ENCODE assay signal across 21 cellular contexts in the genomic region with DNA sequence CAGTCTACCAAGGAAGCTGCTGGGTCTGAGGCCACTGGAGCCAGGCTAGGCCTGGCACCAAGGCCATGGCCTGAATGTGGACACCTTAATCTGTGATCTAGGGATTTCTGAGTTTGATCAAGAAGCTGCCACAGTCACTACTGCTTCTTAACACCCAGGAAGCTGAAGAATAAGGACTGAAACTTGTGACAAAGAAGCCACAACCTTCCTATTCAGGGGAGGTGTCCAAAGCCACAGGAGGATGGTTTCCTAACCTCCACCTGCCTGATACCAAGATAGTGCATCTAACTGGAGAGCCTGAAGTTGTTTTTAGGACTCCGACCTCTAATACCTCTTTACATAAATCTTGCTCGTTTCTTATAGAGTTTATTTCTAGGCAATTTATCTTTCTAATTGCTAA. TPM values are rescaled to one million over a fixed set of nuclear protein-coding genes. Genes with fewer than 3 reads are reported as not detected.
DNase-seq lines count a peak whose midpoint lies in the region; ATAC-seq and TF ChIP-seq lines count a peak whose summit lies in the region.
"Had no signal": no experiment of that assay in that cellular context is flagged by ENCODE, and none has a peak within 500 bp of the region (broad histone marks: within the 10 kb centered on the region; RNA-seq: fewer than 3 reads in every experiment).

No MANE protein-coding gene starts in this region.

- no peak overlapping the region for H3K4me3 Mint-ChIP-seq in CD4-positive, alpha-beta memory T cell
- no peak overlapping the region for H3K4me3 Mint-ChIP-seq in activated CD8-positive, alpha-beta T cell treated with anti-CD3 and anti-CD28 coated beads, Interleukin-2, amount 10 ng/mL, durations not matched to agents 7 days and 5 days
- no peak overlapping the region for H3K4me3 Mint-ChIP-seq in chondrocyte (ENCODE audit: unreplicated experiment)
- H3K4me3 Mint-ChIP-seq: neural progenitor cell, T-cell had no signal

- peak; percentile 47 for ATAC-seq in HG02938 (IDR thresholded peaks at IDR 0.05; ENCODE audit: unreplicated experiment)
- ATAC-seq in activated CD8-positive, alpha-beta T cell treated with anti-CD3 and anti-CD28 coated beads, Interleukin-2, amount 10 ng/mL, durations not matched to agents 7 days and 5 days, result peak; percentile 71
- ATAC-seq: gastroesophageal sphincter, lower lobe of right lung, Panc1, T-cell had no signal

- CTCF ChIA-PET in CD4-positive, alpha-beta memory T cell (lab: Charles Lee; ENCODE audit: partially characterized antibody), result no interaction called here
- CTCF ChIA-PET in activated CD8-positive, alpha-beta T cell treated with anti-CD3 and anti-CD28 coated beads, Interleukin-2, amount 10 ng/mL, durations not matched to agents 7 days and 5 days (lab: Charles Lee), result no interaction called here

- H3K27me3 ChIP-seq in CD4-positive, alpha-beta memory T cell (ENCODE audit: insufficient read depth, low read length), result no peaks in the 10 kb centered on the region
- H3K27me3 ChIP-seq: esophagus squamous epithelium, gastroesophageal sphincter, neural progenitor cell had no signal

- intact Hi-C loops in CD4-positive, alpha-beta memory T cell (cut with micrococcal nuclease), result no loop called here

- peaks cover 12% of the 10 kb centered on the region for H3K4me1 ChIP-seq in CD4-positive, alpha-beta memory T cell (ENCODE audit: insufficient read depth, low read length)

- no peaks in the 10 kb centered on the region for H3K9me3 ChIP-seq in CD4-positive, alpha-beta memory T cell (ENCODE audit: control insufficient read depth in 1 of 2, low read length in 2 of 2)
- H3K9me3 ChIP-seq: esophagus squamous epithelium, gastroesophageal sphincter, lower lobe of right lung had no signal

- no peak overlapping the region for H3K4me3 ChIP-seq in CD4-positive, alpha-beta memory T cell (ENCODE audit: low read length in 2 of 2)
- peak overlapping the region; percentile 23 for H3K4me3 ChIP-seq in GM08714 (ENCODE audit: low read length)
- H3K4me3 ChIP-seq: esophagus squamous epithelium, gastroesophageal sphincter, lower lobe of right lung, neural progenitor cell had no signal

- no peaks in the 10 kb centered on the region for H3K36me3 ChIP-seq in CD4-positive, alpha-beta memory T cell (ENCODE audit: insufficient read depth, low read length)
- H3K36me3 ChIP-seq: esophagus squamous epithelium, gastroesophageal sphincter, lower lobe of right lung, neural progenitor cell had no signal

- TF ChIP-seq CTCF in chondrocyte (IDR thresholded peaks at IDR 0.05), result no peak

- H3K9me3 Mint-ChIP-seq in CD4-positive, alpha-beta memory T cell, result peaks cover 0 to 5% (median 0%) of the 10 kb centered on the region in 8 donors
- H3K9me3 Mint-ChIP-seq in activated CD8-positive, alpha-beta T cell treated with anti-CD3 and anti-CD28 coated beads, Interleukin-2, amount 10 ng/mL, durations not matched to agents 7 days and 5 days (ENCODE audit: insufficient read depth), result peaks cover 10% of the 10 kb centered on the region
- H3K9me3 Mint-ChIP-seq in chondrocyte (ENCODE audit: low read depth), result no peaks in the 10 kb centered on the region
- H3K9me3 Mint-ChIP-seq: neural progenitor cell had no signal

- H3K27me3 Mint-ChIP-seq in CD4-positive, alpha-beta memory T cell, result peaks cover 4% of the 10 kb centered on the region in 2 donors
- peaks cover 9% of the 10 kb centered on the region for H3K27me3 Mint-ChIP-seq in activated CD8-positive, alpha-beta T cell treated with anti-CD3 and anti-CD28 coated beads, Interleukin-2, amount 10 ng/mL, durations not matched to agents 7 days and 5 days (ENCODE audit: low read depth)
- H3K27me3 Mint-ChIP-seq in chondrocyte (ENCODE audit: low read depth), result no peaks in the 10 kb centered on the region

- POLR2A ChIA-PET in CD4-positive, alpha-beta memory T cell (lab: Charles Lee; ENCODE audit: partially characterized antibody), result no interaction called here
- POLR2A ChIA-PET in activated CD8-positive, alpha-beta T cell treated with anti-CD3 and anti-CD28 coated beads, Interleukin-2, amount 10 ng/mL, durations not matched to agents 7 days and 5 days (lab: Charles Lee), result no interaction called here

- H3K4me1 Mint-ChIP-seq in CD4-positive, alpha-beta memory T cell, result peaks cover 4 to 20% (median 11%) of the 10 kb centered on the region in 4 donors
- H3K4me1 Mint-ChIP-seq in activated CD8-positive, alpha-beta T cell treated with anti-CD3 and anti-CD28 coated beads, Interleukin-2, amount 10 ng/mL, durations not matched to agents 7 days and 5 days (ENCODE audit: low read depth), result peaks cover 25% of the 10 kb centered on the region
- peaks cover 11% of the 10 kb centered on the region for H3K4me1 Mint-ChIP-seq in chondrocyte (ENCODE audit: low read depth)

- no peaks in the 10 kb centered on the region for H3K36me3 Mint-ChIP-seq in CD4-positive, alpha-beta memory T cell
- H3K36me3 Mint-ChIP-seq in activated CD8-positive, alpha-beta T cell treated with anti-CD3 and anti-CD28 coated beads, Interleukin-2, amount 10 ng/mL, durations not matched to agents 7 days and 5 days (ENCODE audit: low read depth), result peaks cover 6% of the 10 kb centered on the region
- no peaks in the 10 kb centered on the region for H3K36me3 Mint-ChIP-seq in chondrocyte (ENCODE audit: low read depth)
- H3K36me3 Mint-ChIP-seq: neural progenitor cell, T-cell had no signal

- DNase-seq in CD4-positive, alpha-beta memory T cell, result peak in 3 of 5 donors; percentile 9 to 18 (median 11)
- DNase-seq in activated CD8-positive, alpha-beta T cell treated with anti-CD3 and anti-CD28 coated beads, Interleukin-2, amount 10 ng/mL, durations not matched to agents 7 days and 5 days, result peak; percentile 39
- DNase-seq in chondrocyte (ENCODE audit: low spot score) (no peak), NCI-H1694 (lab: John Stamatoyannopoulos, UW) (no peak), C1 segment of cervical spinal cord (lab: John Stamatoyannopoulos, UW) (no peak), OCI-M1 (lab: John Stamatoyannopoulos, UW) (no peak)
- DNase-seq: activated gamma-delta T cell treated with Interleukin-2 at 50 U/mL for 16 hours, DND-41, esophagus squamous epithelium, H7, Karpas-422, lower lobe of right lung, NCI-H2081 treated with DMSO at 0.1 percent for 48 hours, NCI-H446, small intestine, T-cell had no signal

- H3K27ac Mint-ChIP-seq in CD4-positive, alpha-beta memory T cell, result no peak overlapping the region
- peak overlapping the region; percentile 47 for H3K27ac Mint-ChIP-seq in activated CD8-positive, alpha-beta T cell treated with anti-CD3 and anti-CD28 coated beads, Interleukin-2, amount 10 ng/mL, durations not matched to agents 7 days and 5 days
- no peak overlapping the region for H3K27ac Mint-ChIP-seq in chondrocyte (ENCODE audit: unreplicated experiment)
- H3K27ac Mint-ChIP-seq: neural progenitor cell, T-cell had no signal

- H3K27ac ChIP-seq in CD4-positive, alpha-beta memory T cell (ENCODE audit: low read depth, low read length), result no peak overlapping the region
- H3K27ac ChIP-seq: esophagus squamous epithelium, gastroesophageal sphincter, lower lobe of right lung, neural progenitor cell had no signal

RNA-seq across cellular contexts. Expression of gene ANO10, which starts 5.5 kb away (rescaled TPM):
- total RNA-seq in CD4-positive, alpha-beta memory T cell, result 1 to 10 TPM; 9.7 to 9.9 TPM
- 1 to 10 TPM; 8.6 to 9.6 TPM for polyA plus RNA-seq in CD4-positive, alpha-beta memory T cell
- 10 to 100 TPM in 1 of 2 experiments, 1 to 10 TPM in 1; 9.5 to 12.9 TPM for total RNA-seq in activated CD8-positive, alpha-beta T cell treated with anti-CD3 and anti-CD28 coated beads, Interleukin-2, amount 10 ng/mL, durations not matched to agents 7 days and 5 days
- total RNA-seq in chondrocyte, result 47.4 to 56.9 TPM (median 55.5 TPM) in 3 replicates

Comparison
In these comparisons a context has a peak if more than half of its experiments do, and no peak if none do; other contexts are left out.
1. DNase-seq: peak in CD4-positive, alpha-beta memory T cell (3 of 5) and activated CD8-positive, alpha-beta T cell treated with anti-CD3 and anti-CD28 coated beads, Interleukin-2, amount 10 ng/mL, durations not matched to agents 7 days and 5 days (single experiment); none in chondrocyte (single experiment), NCI-H1694 (single experiment), C1 segment of cervical spinal cord (0 of 14) and OCI-M1 (single experiment).